In genomic region chr9:137071282-137071681, GRCh38 we compare ENCODE assay signal across 9 cellular contexts. TPM values are rescaled to one million over a fixed set of nuclear protein-coding genes. Genes with fewer than 3 reads are reported as not detected.
DNase-seq lines count a peak whose midpoint lies in the region; ATAC-seq and TF ChIP-seq lines count a peak whose summit lies in the region.
"Had no signal": no experiment of that assay in that cellular context is flagged by ENCODE, and none has a peak within 500 bp of the region (broad histone marks: within the 10 kb centered on the region; RNA-seq: fewer than 3 reads in every experiment).

No MANE protein-coding gene starts in this region.

- H2BK20ac ChIP-seq in IMR-90 (ENCODE audit: low read depth, low read length): no peak overlapping the region

- no peak overlapping the region for H4K5ac ChIP-seq in IMR-90 (ENCODE audit: low read depth, low read length)

- no peak overlapping the region for H2BK5ac ChIP-seq in IMR-90 (ENCODE audit: low read depth, low read length, poor library complexity, severe bottlenecking)

- H3K27me3 ChIP-seq in BE2C (no peaks in the 10 kb centered on the region), IMR-90 (ENCODE audit: control insufficient read depth, insufficient read depth, low read length) (no peaks in the 10 kb centered on the region; the same call in 1 of the 2 replicates)
- no peaks in the 10 kb centered on the region for H3K27me3 ChIP-seq in effector memory CD4-positive, alpha-beta T cell (replicated peaks; ENCODE audit: control insufficient read depth, insufficient read depth, low read length, poor library complexity, severe bottlenecking)

- H3K4me3 ChIP-seq in BE2C (ENCODE audit: low read depth, low read length): peak overlapping the region; percentile 74
- no peak overlapping the region for H3K4me3 ChIP-seq in IMR-90 (ENCODE audit: insufficient read depth, low read depth, low read length)
- H3K4me3 ChIP-seq in effector memory CD4-positive, alpha-beta T cell (ENCODE audit: insufficient read depth, low read depth, low read length, poor library complexity, severe bottlenecking): no peak overlapping the region

- H3K36me3 Mint-ChIP-seq in brain (no peaks in the 10 kb centered on the region), naive B cell (no peaks in the 10 kb centered on the region)

- H2BK120ac ChIP-seq in IMR-90 (ENCODE audit: low read depth, low read length): no peak overlapping the region

- H2AK9ac ChIP-seq in IMR-90 (replicated peaks; ENCODE audit: low read depth, low read length, poor library complexity): peak overlapping the region; percentile 44

- peaks cover 0 to 6% (median 0%) of the 10 kb centered on the region in 5 experiments for H3K9me3 Mint-ChIP-seq in brain
- no peaks in the 10 kb centered on the region for H3K9me3 Mint-ChIP-seq in naive B cell

- H3K9me3 ChIP-seq in BE2C (no peaks in the 10 kb centered on the region), IMR-90 (ENCODE audit: control insufficient read depth, insufficient read depth, low read length) (no peaks in the 10 kb centered on the region)
- H3K9me3 ChIP-seq in effector memory CD4-positive, alpha-beta T cell (ENCODE audit: control insufficient read depth, low read length): no peaks in the 10 kb centered on the region

- peaks cover 10% of the 10 kb centered on the region for H3K36me3 ChIP-seq in BE2C
- H3K36me3 ChIP-seq in IMR-90 (ENCODE audit: control insufficient read depth, insufficient read depth, low read length): no peaks in the 10 kb centered on the region
- no peaks in the 10 kb centered on the region for H3K36me3 ChIP-seq in effector memory CD4-positive, alpha-beta T cell (ENCODE audit: control insufficient read depth, insufficient read depth, low read length)

- peak overlapping the region; percentile 43; the same call in 1 of the 2 replicates for H3K4ac ChIP-seq in IMR-90 (ENCODE audit: low read depth, low read length)

- H3K27me3 Mint-ChIP-seq in brain (peaks cover 25% of the 10 kb centered on the region), naive B cell (peaks cover 0 to 5% (median 0%) of the 10 kb centered on the region in 3 donors)

- TF ChIP-seq CTCF in BE2C (IDR thresholded peaks at IDR 0.05; ENCODE audit: low read depth, low read length) (no peak), IMR-90 (conservative IDR thresholded peaks at IDR 0.05; ENCODE audit: low read depth, low read length) (no peak), brain (conservative IDR thresholded peaks at IDR 0.05) (no peak)

- in situ Hi-C loops in IMR-90 (cut with MboI; ENCODE audit: low sequenced_read_pairs): no loop called here

- H3K27ac ChIP-seq in IMR-90 (ENCODE audit: insufficient read depth, low read length): no peak overlapping the region
- no peak overlapping the region for H3K27ac ChIP-seq in effector memory CD4-positive, alpha-beta T cell (ENCODE audit: insufficient read depth, low read length, poor library complexity, severe bottlenecking)

- H3K56ac ChIP-seq in IMR-90 (ENCODE audit: extremely low read depth, insufficient read depth, low read length): no peak overlapping the region

- peak overlapping the region; percentile 90 for H2AFZ ChIP-seq in IMR-90 (replicated peaks; ENCODE audit: low read length, poor library complexity)

- POLR2A ChIA-PET in IMR-90 (lab: Charles Lee; ENCODE audit: unreplicated experiment): no interaction called here

- no peak for TF ChIP-seq RAD21 in IMR-90 (IDR thresholded peaks at IDR 0.05; ENCODE audit: low read length)

- peak overlapping the region; percentile 75 to 86 (median 81) for H3K4me3 Mint-ChIP-seq in brain
- H3K4me3 Mint-ChIP-seq in naive B cell: peak overlapping the region; percentile 71 to 89 (median 83)

- H2AK5ac ChIP-seq in IMR-90 (ENCODE audit: low read depth, low read length): peak overlapping the region; percentile 70; the same call in 1 of the 2 replicates

- H3K14ac ChIP-seq in IMR-90 (replicated peaks; ENCODE audit: low read depth, low read length): no peak overlapping the region

- H3K27ac Mint-ChIP-seq in brain: peak overlapping the region; percentile 44 to 91 (median 74)
- peak overlapping the region in 4 of 6 donors; percentile 33 to 96 (median 75) for H3K27ac Mint-ChIP-seq in naive B cell

- WGBS in IMR-90 (ENCODE audit: extremely low coverage in 2 of 2, insufficient read length in 1 of 2), 2 experiments: no CpG with 5 or more reads among the region's 2 CpGs

- H4K8ac ChIP-seq in IMR-90 (ENCODE audit: low read depth in 2 of 2, low read length in 2 of 2): peak overlapping the region; percentile 74 to 79; a peak in 3 of 4 replicates

- intact Hi-C loops in IMR-90 (cut with micrococcal nuclease): no loop called here

- TF ChIP-seq POLR2A in IMR-90 (IDR thresholded peaks at IDR 0.05; ENCODE audit: low read depth, low read length): no peak

- no peak overlapping the region for H2BK15ac ChIP-seq in IMR-90 (ENCODE audit: low read depth, low read length)

- dilution Hi-C loops in IMR-90 (cut with HindIII; ENCODE audit: low sequenced_read_pairs, unreplicated experiment): no loop called here

- H4K91ac ChIP-seq in IMR-90 (ENCODE audit: insufficient read depth, low read depth, low read length): peak overlapping the region; percentile 76

- H3K23ac ChIP-seq in IMR-90 (ENCODE audit: low read depth, low read length): no peak overlapping the region

- CTCF ChIA-PET in IMR-90 (lab: Yijun Ruan, JAX): interaction anchor here (1.0 kb wide), 1 partner anchor 19 kb away, joined by 3 read pairs; no protein-coding TSS in a partner anchor

- no TSS peak for BruUV-seq in IMR-90 (replicated peaks; lab: Mats Ljungman, UMichigan)

- H3K9me1 ChIP-seq in IMR-90 (ENCODE audit: insufficient read depth, low read length): no peaks in the 10 kb centered on the region

- H3K4me1 ChIP-seq in BE2C: peaks cover 20% of the 10 kb centered on the region
- peaks cover 3% of the 10 kb centered on the region; the same call in 1 of the 2 replicates for H3K4me1 ChIP-seq in IMR-90 (ENCODE audit: control insufficient read depth, insufficient read depth, low read length)
- H3K4me1 ChIP-seq in effector memory CD4-positive, alpha-beta T cell (ENCODE audit: control insufficient read depth, insufficient read depth, low read length, poor library complexity, severe bottlenecking): peaks cover 12% of the 10 kb centered on the region

- no peak overlapping the region for H3K18ac ChIP-seq in IMR-90 (ENCODE audit: low read depth, low read length)

- no peak overlapping the region for H3K4me2 ChIP-seq in IMR-90 (ENCODE audit: low read depth, low read length)

- H3K9ac ChIP-seq in IMR-90 (ENCODE audit: low read depth, low read length): peak overlapping the region; percentile 23; the same call in 1 of the 2 replicates

- peaks cover 19% of the 10 kb centered on the region for H3K4me1 Mint-ChIP-seq in brain
- peaks cover 17 to 20% (median 19%) of the 10 kb centered on the region in 3 donors for H3K4me1 Mint-ChIP-seq in naive B cell

- ATAC-seq in IMR-90 (ENCODE audit: low read depth) (no peak), naive B cell (ENCODE audit: low read depth in 2 of 2) (no peak)

- DNase-seq in BE2C (no peak), IMR-90 (no peak), naive B cell (no peak), ecto neural progenitor cell (ENCODE audit: low spot score) (no peak), amniotic stem cell (lab: John Stamatoyannopoulos, UW) (no peak), iPS-NIHi11 (ENCODE audit: low spot score) (no peak)
- DNase-seq in effector memory CD4-positive, alpha-beta T cell: no peak

- no peaks in the 10 kb centered on the region for H4K20me1 ChIP-seq in IMR-90 (ENCODE audit: insufficient read depth, low read length)

- peaks cover 2 to 11% of the 10 kb centered on the region in 2 experiments for H3K79me1 ChIP-seq in IMR-90 (ENCODE audit: low read depth in 1 of 2, low read length in 2 of 2)

TF ChIP-seq in IMR-90, 13 proteins besides CTCF, POLR2A, EP300 and RAD21 (continues in another document):
- no peak for TF ChIP-seq NFE2L2 (IDR thresholded peaks at IDR 0.05; ENCODE audit: low read depth, low read length)

RNA-seq across cellular contexts. Expression of gene SAPCD2, which starts 0.9 kb away (rescaled TPM):
- 105 TPM for polyA plus RNA-seq in BE2C (2012; ENCODE audit: insufficient read depth, insufficient read length, low read depth)
- 3.3 and 3.4 TPM in 2 replicates for total RNA-seq in IMR-90 (2012; rRNA removed)
- polyA plus RNA-seq in IMR-90 (2012; rRNA removed): 4.9 and 6.4 TPM in 2 replicates
- polyA plus RNA-seq in IMR-90 (2012; cell fraction: cytosol; rRNA removed): 3.1 and 4.5 TPM in 2 replicates
- 3.0 and 9.5 TPM in 2 replicates for polyA plus RNA-seq in IMR-90 (2012; cell fraction: nucleus; rRNA removed; ENCODE audit: low replicate concordance)
- 65.8 TPM for polyA plus RNA-seq in brain (ENCODE audit: insufficient read depth, low read depth, low replicate concordance)
- under 1 TPM in 1 of 6 donors, not detected in 5; 0.05 TPM for polyA plus RNA-seq in naive B cell (ENCODE audit: low read depth in 6 of 6)

RNA-seq across cellular contexts. Expression of gene UAP1L1, which starts 6.0 kb away (rescaled TPM):
- polyA plus RNA-seq in BE2C (2012; ENCODE audit: insufficient read depth, insufficient read length, low read depth): 160 TPM
- 2.3 and 2.5 TPM in 2 replicates for total RNA-seq in IMR-90 (2012; rRNA removed)
- polyA plus RNA-seq in IMR-90 (2012; rRNA removed): 8.7 and 9.8 TPM in 2 replicates
- 4.2 and 5.1 TPM in 2 replicates for polyA plus RNA-seq in IMR-90 (2012; cell fraction: cytosol; rRNA removed)
- polyA plus RNA-seq in IMR-90 (2012; cell fraction: nucleus; rRNA removed; ENCODE audit: low replicate concordance): 45.6 and 69.6 TPM in 2 replicates
- polyA plus RNA-seq in brain (ENCODE audit: insufficient read depth, low read depth, low replicate concordance): 24.1 TPM
- 1 to 10 TPM; 1.7 to 6.1 (median 3.5) TPM for polyA plus RNA-seq in naive B cell (ENCODE audit: low read depth in 6 of 6)

RNA-seq across cellular contexts. Expression of gene MAN1B1, which starts 15.5 kb away (rescaled TPM):
- 168 TPM for polyA plus RNA-seq in BE2C (2012; ENCODE audit: insufficient read depth, insufficient read length, low read depth)
- total RNA-seq in IMR-90 (2012; rRNA removed): 25.0 and 28.7 TPM in 2 replicates
- polyA plus RNA-seq in IMR-90 (2012; rRNA removed) (49.8 and 55.1 TPM in 2 replicates), brain (ENCODE audit: insufficient read depth, low read depth, low replicate concordance) (65.1 TPM), naive B cell (ENCODE audit: low read depth in 6 of 6) (10 to 100 TPM; 19.6 to 30.4 (median 24.3) TPM)
- polyA plus RNA-seq in IMR-90 (2012; cell fraction: cytosol; rRNA removed): 54.5 and 68.5 TPM in 2 replicates
- 89.2 and 183 TPM in 2 replicates for polyA plus RNA-seq in IMR-90 (2012; cell fraction: nucleus; rRNA removed; ENCODE audit: low replicate concordance)

RNA-seq across cellular contexts. Expression of gene ENTPD2, which starts 17.4 kb away (rescaled TPM):
- not detected for polyA plus RNA-seq in BE2C (2012; ENCODE audit: insufficient read depth, insufficient read length, low read depth)
- not detected in 2 replicates for total RNA-seq in IMR-90 (2012; rRNA removed)
- polyA plus RNA-seq in IMR-90 (2012; rRNA removed) (not detected in 2 replicates), brain (ENCODE audit: insufficient read depth, low read depth, low replicate concordance) (66.8 TPM), naive B cell (ENCODE audit: low read depth in 6 of 6) (not detected)
- polyA plus RNA-seq in IMR-90 (2012; cell fraction: cytosol; rRNA removed): not detected in 2 replicates
- polyA plus RNA-seq in IMR-90 (2012; cell fraction: nucleus; rRNA removed; ENCODE audit: low replicate concordance): 0.09 TPM in 1 of 2 replicates, not detected in the other
- polyA plus RNA-seq: neural cell had no signal

RNA-seq across cellular contexts. Expression of gene NPDC1, which starts 25.3 kb away (rescaled TPM):
- polyA plus RNA-seq in BE2C (2012; ENCODE audit: insufficient read depth, insufficient read length, low read depth): 377 TPM
- total RNA-seq in IMR-90 (2012; rRNA removed): 2.7 and 2.8 TPM in 2 replicates
- polyA plus RNA-seq in IMR-90 (2012; rRNA removed) (58.1 and 74.0 TPM in 2 replicates), brain (ENCODE audit: insufficient read depth, low read depth, low replicate concordance) (210 TPM), naive B cell (ENCODE audit: low read depth in 6 of 6) (under 1 TPM in 1 of 6 donors, not detected in 5; 0.68 TPM)
- 57.6 and 91.2 TPM in 2 replicates for polyA plus RNA-seq in IMR-90 (2012; cell fraction: cytosol; rRNA removed)
- 327 and 712 TPM in 2 replicates for polyA plus RNA-seq in IMR-90 (2012; cell fraction: nucleus; rRNA removed; ENCODE audit: low replicate concordance)
